ENCODE assay signal across 10 cellular contexts in genomic region chr18:3653263-3653858, GRCh38.
A peak's percentile ranks its signal among the peaks of the same experiment; 100 is the strongest.
DNase-seq lines count a peak whose midpoint lies in the region; TF ChIP-seq lines count a peak whose summit lies in the region.
"Had no signal": no experiment of that assay in that cellular context is flagged by ENCODE, and none has a peak within 500 bp of the region (broad histone marks: within the 10 kb centered on the region; RNA-seq: fewer than 3 reads in every experiment).

No MANE protein-coding gene starts in this region.

- CTCF ChIA-PET in AG04450 (lab: Charles Lee), result interaction anchor here (0.6 to 2.7 kb wide), 6 partner anchors 12 to 342 kb away, joined by 3 to 28 read pairs (median 4); no protein-coding TSS in a partner anchor

- H3K9me3 ChIP-seq in AG04450 (ENCODE audit: control insufficient read depth, insufficient read depth, low read length), result no peaks in the 10 kb centered on the region
- H3K9me3 ChIP-seq in adipocyte (ENCODE audit: control insufficient read depth, low read length), result no peaks in the 10 kb centered on the region
- H3K9me3 ChIP-seq in mesodermal cell (ENCODE audit: control insufficient read depth, low read length), result no peaks in the 10 kb centered on the region
- no peaks in the 10 kb centered on the region for H3K9me3 ChIP-seq in spleen

- H3K36me3 ChIP-seq in adipocyte (ENCODE audit: control insufficient read depth, insufficient read depth, low read length, severe bottlenecking), result no peaks in the 10 kb centered on the region
- no peaks in the 10 kb centered on the region for H3K36me3 ChIP-seq in mesodermal cell (ENCODE audit: control insufficient read depth, insufficient read depth, low read length)
- no peaks in the 10 kb centered on the region for H3K36me3 ChIP-seq in spleen

- H3K27ac ChIP-seq in AG04450 (ENCODE audit: low read depth, low read length) (peak overlapping the region; percentile 96), HL-60 (replicated peaks) (peak overlapping the region; percentile 40), mesodermal cell (ENCODE audit: low read depth, low read length, severe bottlenecking) (peak overlapping the region; percentile 98), spleen (peak overlapping the region in 1 of 8 donors; percentile 35)
- H3K27ac ChIP-seq: KMS-11 had no signal

- POLR2A ChIA-PET in AG04450 (lab: Yijun Ruan, JAX), result interaction anchor here (0.8 to 3.1 kb wide), 7 partner anchors 13 to 200 kb away, joined by 3 to 27 read pairs (median 9); no protein-coding TSS in a partner anchor

- peak overlapping the region; percentile 59 for H3K9ac ChIP-seq in adipocyte (ENCODE audit: low read length)
- H3K9ac ChIP-seq: KMS-11 had no signal

- H3K4me1 ChIP-seq in adipocyte (ENCODE audit: control insufficient read depth, insufficient read depth, low read length) (peaks cover 30% of the 10 kb centered on the region), mesodermal cell (ENCODE audit: control insufficient read depth, insufficient read depth, low read length, poor library complexity, severe bottlenecking) (peaks cover 53% of the 10 kb centered on the region), spleen (peaks cover 0 to 31% (median 2%) of the 10 kb centered on the region in 6 donors)

- DNase-seq in AG04450 (ENCODE audit: low read depth, low spot score) (no peak), HL-60 (ENCODE audit: low read depth in 1 of 2, low spot score in 1 of 2) (no peak), adipocyte (ENCODE audit: low read depth) (no peak), C1 segment of cervical spinal cord (lab: John Stamatoyannopoulos, UW) (no peak), spleen (no peak), GM19240 (ENCODE audit: insufficient read length, low spot score) (no peak), iPS-NIHi11 (ENCODE audit: low spot score) (no peak)
- DNase-seq: NCI-H446 had no signal

- TF ChIP-seq CTCF in AG04450 (IDR thresholded peaks at IDR 0.05; ENCODE audit: low read depth, low read length) (no peak), HL-60 (IDR thresholded peaks at IDR 0.05; ENCODE audit: insufficient read depth, low read length) (no peak), spleen (IDR thresholded peaks at IDR 0.05 in 8 of 11, conservative IDR thresholded peaks at IDR 0.05 in 3 of 11) (no peak)

- TF ChIP-seq POLR2A in spleen (IDR thresholded peaks at IDR 0.05), result no peak

- 94 to 95% methylated on average over 2 to 3 of the region's 5 CpGs for WGBS in mesodermal cell (ENCODE audit: insufficient coverage in 2 of 2), 2 experiments
- 86 to 93% (median 89%) methylated on average over 5 of the region's 5 CpGs for WGBS in spleen, 5 donors

- H3K4me3 ChIP-seq in AG04450 (ENCODE audit: low read depth, low read length) (peak overlapping the region; percentile 0; the same call in 1 of the 2 replicates), HL-60 (replicated peaks; ENCODE audit: insufficient read depth, low read length) (no peak overlapping the region), adipocyte (ENCODE audit: low read length) (peak overlapping the region; percentile 18), mesodermal cell (ENCODE audit: extremely low read depth, insufficient read depth, low read length, poor library complexity, severe bottlenecking) (peak overlapping the region; percentile 21), spleen (no peak overlapping the region)

- H3K27me3 ChIP-seq in AG04450 (ENCODE audit: control insufficient read depth, insufficient read depth, low read length), result no peaks in the 10 kb centered on the region
- no peaks in the 10 kb centered on the region for H3K27me3 ChIP-seq in HL-60 (ENCODE audit: insufficient read depth, poor library complexity, severe bottlenecking)
- no peaks in the 10 kb centered on the region for H3K27me3 ChIP-seq in adipocyte (replicated peaks; ENCODE audit: control insufficient read depth, insufficient read depth, low read length)
- no peaks in the 10 kb centered on the region for H3K27me3 ChIP-seq in spleen (replicated peaks in 1 of 7)

- intact Hi-C loops in spleen (cut with DNase I; ENCODE audit: low total_unique reads), result no loop called here

Comparison
In these comparisons a context has a peak if more than half of its experiments do, and no peak if none do; other contexts are left out.
1. H3K4me3 ChIP-seq: peak in AG04450 (single experiment), adipocyte (single experiment) and mesodermal cell (single experiment); none in HL-60 (single experiment) and spleen (0 of 8).